Comparison of ENCODE assay signal across 18 cellular contexts in genomic region chr1:31831397-31832378, GRCh38. TPM values are rescaled to one million over a fixed set of nuclear protein-coding genes. Genes with fewer than 3 reads are reported as not detected.
DNase-seq lines count a peak whose midpoint lies in the region; ATAC-seq and TF ChIP-seq lines count a peak whose summit lies in the region.
"Had no signal": no experiment of that assay in that cellular context is flagged by ENCODE, and none has a peak within 500 bp of the region (broad histone marks: within the 10 kb centered on the region; RNA-seq: fewer than 3 reads in every experiment).

No MANE protein-coding gene starts in this region.

- BruUV-seq in mammary epithelial cell (replicated peaks; lab: Mats Ljungman, UMichigan) (no TSS peak), MCF 10A (replicated peaks; lab: Mats Ljungman, UMichigan) (no TSS peak)

- H3K9me3 Mint-ChIP-seq in MCF 10A (ENCODE audit: unreplicated experiment), result no peaks in the 10 kb centered on the region
- H3K9me3 Mint-ChIP-seq: activated naive CD4-positive, alpha-beta T cell treated with anti-CD3 and anti-CD28 coated beads for 36 hours; central memory CD8-positive, alpha-beta T cell; natural killer cell had no signal

- H3K4me2 ChIP-seq in mammary epithelial cell (ENCODE audit: insufficient read depth, low read depth, low read length), result no peak overlapping the region
- H3K4me2 ChIP-seq: hepatocyte had no signal

- no peaks in the 10 kb centered on the region for H3K79me2 ChIP-seq in mammary epithelial cell (ENCODE audit: insufficient read depth, low read length)
- H3K79me2 ChIP-seq: hepatocyte had no signal

- no peaks in the 10 kb centered on the region for H3K4me1 Mint-ChIP-seq in MCF 10A (ENCODE audit: insufficient read depth, unreplicated experiment)

- CTCF ChIA-PET in mammary epithelial cell (lab: Charles Lee; ENCODE audit: low non-redundant PET), result no interaction called here
- CTCF ChIA-PET in MCF 10A (lab: Yijun Ruan, JAX), result interaction anchor here (0.6 kb wide), 1 partner anchor 160 kb away, joined by 3 read pairs; no protein-coding TSS in a partner anchor

- H3K9me3 ChIP-seq in mammary epithelial cell (replicated peaks; ENCODE audit: insufficient read depth, low read length) (no peaks in the 10 kb centered on the region), stomach (no peaks in the 10 kb centered on the region), heart right ventricle (no peaks in the 10 kb centered on the region)
- H3K9me3 ChIP-seq: left lung, upper lobe of left lung had no signal

- H3K27ac ChIP-seq in mammary epithelial cell (ENCODE audit: insufficient read depth, low read depth, low read length), result no peak overlapping the region
- no peak overlapping the region for H3K27ac ChIP-seq in foreskin keratinocyte
- no peak overlapping the region for H3K27ac ChIP-seq in stomach
- no peak overlapping the region for H3K27ac ChIP-seq in heart right ventricle
- H3K27ac ChIP-seq: hepatocyte, left lung, upper lobe of left lung, VCaP had no signal

- no peaks in the 10 kb centered on the region for H4K20me1 ChIP-seq in mammary epithelial cell (ENCODE audit: insufficient read depth, low read length)

- POLR2A ChIA-PET in MCF 10A (lab: Yijun Ruan, JAX), result interaction anchor here (0.6 to 2.1 kb wide), 5 partner anchors 12 to 142 kb away, joined by 3 to 9 read pairs (median 3); no protein-coding TSS in a partner anchor

- no peak overlapping the region for H3K9ac ChIP-seq in mammary epithelial cell (ENCODE audit: insufficient read depth, low read length)

- H3K4me1 ChIP-seq in mammary epithelial cell (ENCODE audit: insufficient read depth, low read length) (no peaks in the 10 kb centered on the region), foreskin keratinocyte (no peaks in the 10 kb centered on the region), stomach (peaks cover 0 to 21% (median 9%) of the 10 kb centered on the region in 4 donors), heart right ventricle (peaks cover 0 to 19% (median 0%) of the 10 kb centered on the region in 9 donors)
- H3K4me1 ChIP-seq: upper lobe of left lung had no signal

- no peak overlapping the region for H3K27ac Mint-ChIP-seq in MCF 10A (ENCODE audit: low read depth, unreplicated experiment)
- H3K27ac Mint-ChIP-seq: activated naive CD4-positive, alpha-beta T cell treated with anti-CD3 and anti-CD28 coated beads for 36 hours; natural killer cell had no signal

- H3K36me3 ChIP-seq in mammary epithelial cell (ENCODE audit: insufficient read depth, low read length) (no peaks in the 10 kb centered on the region), stomach (no peaks in the 10 kb centered on the region), heart right ventricle (no peaks in the 10 kb centered on the region)
- H3K36me3 ChIP-seq: left lung, upper lobe of left lung had no signal

- DNase-seq in mammary epithelial cell, result peak; percentile 54
- no peak for DNase-seq in MCF 10A (ENCODE audit: unreplicated experiment)
- peak; percentile 19 for DNase-seq in RPMI7951 (ENCODE audit: low read depth)
- DNase-seq in foreskin keratinocyte, result peak; percentile 27 to 38
- peak; percentile 31 for DNase-seq in ureter (ENCODE audit: low spot score)
- DNase-seq in stomach, result no peak
- DNase-seq in heart right ventricle, result no peak
- DNase-seq: activated naive CD4-positive, alpha-beta T cell treated with anti-CD3 and anti-CD28 coated beads for 36 hours; Calu3; left lung; natural killer cell; NCI-H446; stimulated activated CD4-positive, alpha-beta T cell treated with anti-CD3 and anti-CD28 coated beads, Interleukin-4, amount 100 ng/mL, for 1 hour; upper lobe of left lung had no signal

- intact Hi-C loops in mammary epithelial cell (cut with micrococcal nuclease) (no loop called here), MCF 10A (cut with micrococcal nuclease) (no loop called here), stomach (cut with DNase I; ENCODE audit: low total_unique reads) (no loop called here), heart right ventricle (cut with DNase I) (no loop called here)

- dilution Hi-C loops in mammary epithelial cell (cut with HindIII; ENCODE audit: low sequenced_read_pairs), result loop anchor here (5.0 kb wide), 1 partner anchor 91 kb away; no protein-coding TSS in a partner anchor

- no peak for TF ChIP-seq POLR2A in stomach (IDR thresholded peaks at IDR 0.05)

- H3K27me3 Mint-ChIP-seq in MCF 10A (ENCODE audit: insufficient read depth, unreplicated experiment), result no peaks in the 10 kb centered on the region
- H3K27me3 Mint-ChIP-seq: central memory CD8-positive, alpha-beta T cell had no signal

- in situ Hi-C loops in mammary epithelial cell (cut with MboI; ENCODE audit: low sequenced_read_pairs in 2 of 2), result no loop called here

- H3K27me3 ChIP-seq in mammary epithelial cell (ENCODE audit: insufficient read depth, low read length) (peaks cover 6% of the 10 kb centered on the region), foreskin keratinocyte (peaks cover 24% of the 10 kb centered on the region), stomach (peaks cover 0 to 11% (median 0%) of the 10 kb centered on the region in 3 donors), heart right ventricle (peaks cover 0 to 10% (median 1%) of the 10 kb centered on the region in 7 donors)
- H3K27me3 ChIP-seq: hepatocyte, upper lobe of left lung had no signal

- no peak for TF ChIP-seq EP300 in stomach (IDR thresholded peaks at IDR 0.05)

- no peak overlapping the region for H3K4me3 ChIP-seq in mammary epithelial cell (replicated peaks in 1 of 3; ENCODE audit: insufficient read depth in 1 of 3, low read depth in 2 of 3, low read length in 3 of 3)
- H3K4me3 ChIP-seq in stomach, result no peak overlapping the region
- H3K4me3 ChIP-seq in heart right ventricle, result no peak overlapping the region
- H3K4me3 ChIP-seq: hepatocyte, left lung, upper lobe of left lung had no signal

- no peak for ATAC-seq in foreskin keratinocyte
- ATAC-seq in HG03457 (IDR thresholded peaks at IDR 0.05; ENCODE audit: unreplicated experiment), result no peak
- no peak for ATAC-seq in heart right ventricle
- ATAC-seq: left lung, natural killer cell had no signal

- TF ChIP-seq CTCF in mammary epithelial cell (conservative IDR thresholded peaks at IDR 0.05 in 1 of 2, IDR thresholded peaks at IDR 0.05 in 1 of 2; ENCODE audit: extremely low read depth in 1 of 2, insufficient read depth in 1 of 2, low read depth in 1 of 2, low read length in 2 of 2) (no peak), MCF 10A (IDR thresholded peaks at IDR 0.05; ENCODE audit: unreplicated experiment) (no peak), foreskin keratinocyte (conservative IDR thresholded peaks at IDR 0.05) (no peak), stomach (IDR thresholded peaks at IDR 0.05) (no peak), heart right ventricle (IDR thresholded peaks at IDR 0.05) (no peak)

- 82% methylated on average over 9 of the region's 9 CpGs for WGBS in mammary epithelial cell (ENCODE audit: low coverage, missing lambda C conversion rate)
- WGBS in stomach, 5 donors, result 69 to 75% (median 71%) methylated on average over 9 of the region's 9 CpGs
- 68 to 77% methylated on average over 9 of the region's 9 CpGs for WGBS in heart right ventricle, 2 donors

- H3K36me3 Mint-ChIP-seq in MCF 10A (ENCODE audit: insufficient read depth, unreplicated experiment), result peaks cover 5% of the 10 kb centered on the region
- H3K36me3 Mint-ChIP-seq: natural killer cell had no signal

- H2AFZ ChIP-seq in mammary epithelial cell (ENCODE audit: low read depth, low read length), result no peak overlapping the region
- H2AFZ ChIP-seq: hepatocyte had no signal

- no peak overlapping the region for H3K4me3 Mint-ChIP-seq in MCF 10A (ENCODE audit: unreplicated experiment)
- H3K4me3 Mint-ChIP-seq: activated naive CD4-positive, alpha-beta T cell treated with anti-CD3 and anti-CD28 coated beads for 36 hours; central memory CD8-positive, alpha-beta T cell; natural killer cell had no signal

RNA-seq across cellular contexts. Expression of gene SPOCD1, which starts 15.9 kb away (rescaled TPM):
- 10 to 100 TPM; 10.3 to 14.3 TPM for total RNA-seq in mammary epithelial cell
- polyA plus RNA-seq in mammary epithelial cell, result 5.4 TPM
- 2.1 TPM for polyA minus RNA-seq in mammary epithelial cell
- 0.47 and 0.59 TPM in 2 replicates for total RNA-seq in MCF 10A (2022)
- total RNA-seq in RPMI7951 (2014; rRNA removed; shearing (Covaris generic)), result 9.6 and 12.4 TPM in 2 replicates
- 3.2 and 4.8 TPM in 2 replicates for total RNA-seq in foreskin keratinocyte
- polyA plus RNA-seq in foreskin keratinocyte, result 2.8 and 4.0 TPM in 2 replicates
- 39.8 TPM for total RNA-seq in ureter
- total RNA-seq in stomach, result 10 to 100 TPM in 1 of 5 donors, 1 to 10 TPM in 2, under 1 TPM in 1, not detected in 1; 0.55 to 11.1 (median 5.1) TPM
- polyA plus RNA-seq in stomach, result 1 to 10 TPM in 2 of 3 donors, under 1 TPM in 1; 0.95 to 5.6 (median 3.1) TPM
- 1 to 10 TPM in 1 of 10 donors, under 1 TPM in 2, not detected in 7; 0.12 to 1.2 (median 0.65) TPM for total RNA-seq in heart right ventricle
- polyA plus RNA-seq in heart right ventricle, result under 1 TPM in 1 of 2 donors, not detected in 1; 0.17 TPM

Comparison
In these comparisons a context has a peak if more than half of its experiments do, and no peak if none do; other contexts are left out.
1. DNase-seq: peak in mammary epithelial cell (single experiment), RPMI7951 (single experiment), foreskin keratinocyte (2 of 2) and ureter (single experiment); none in MCF 10A (single experiment), stomach (single experiment) and heart right ventricle (0 of 2).